ENCODE assay signal across 26 cellular contexts in genomic region chr20:38982291-38982690, GRCh38. TPM values are rescaled to one million over a fixed set of nuclear protein-coding genes. Genes with fewer than 3 reads are reported as not detected.
DNase-seq lines count a peak whose midpoint lies in the region; ATAC-seq and TF ChIP-seq lines count a peak whose summit lies in the region.
"Had no signal": no experiment of that assay in that cellular context is flagged by ENCODE, and none has a peak within 500 bp of the region (broad histone marks: within the 10 kb centered on the region; RNA-seq: fewer than 3 reads in every experiment).

No MANE protein-coding gene starts in this region.

- H3K9me3 Mint-ChIP-seq in activated CD8-positive, alpha-beta T cell treated with anti-CD3 and anti-CD28 coated beads, Interleukin-2, amount 10 ng/mL, durations not matched to agents 7 days and 5 days (ENCODE audit: insufficient read depth): no peaks in the 10 kb centered on the region
- no peaks in the 10 kb centered on the region for H3K9me3 Mint-ChIP-seq in activated CD8-positive, alpha-beta T cell treated with anti-CD3 and anti-CD28 coated beads for 36 hours
- no peaks in the 10 kb centered on the region for H3K9me3 Mint-ChIP-seq in natural killer cell
- H3K9me3 Mint-ChIP-seq: activated T-cell treated with anti-CD3 and anti-CD28 coated beads, Interleukin-2, amount 50 U/mL, for 24 hours; brain; naive B cell; stimulated activated naive CD8-positive, alpha-beta T cell treated with anti-CD3 and anti-CD28 coated beads, Interleukin-15, amount 100 ng/mL, for 72 hours had no signal

- peaks cover 11% of the 10 kb centered on the region for H3K36me3 Mint-ChIP-seq in activated CD8-positive, alpha-beta T cell treated with anti-CD3 and anti-CD28 coated beads, Interleukin-2, amount 10 ng/mL, durations not matched to agents 7 days and 5 days (ENCODE audit: low read depth)
- H3K36me3 Mint-ChIP-seq in activated CD8-positive, alpha-beta T cell treated with anti-CD3 and anti-CD28 coated beads for 36 hours (ENCODE audit: low read depth): peaks cover 4% of the 10 kb centered on the region
- H3K36me3 Mint-ChIP-seq in natural killer cell: no peaks in the 10 kb centered on the region

- H3K4me1 ChIP-seq in RWPE2 (ENCODE audit: insufficient read depth, poor library complexity, severe bottlenecking): peaks cover 23% of the 10 kb centered on the region
- peaks cover 4 to 67% (median 43%) of the 10 kb centered on the region in 4 donors for H3K4me1 ChIP-seq in stomach
- H3K4me1 ChIP-seq: parathyroid adenoma had no signal

- CTCF ChIA-PET in activated CD8-positive, alpha-beta T cell treated with anti-CD3 and anti-CD28 coated beads, Interleukin-2, amount 10 ng/mL, durations not matched to agents 7 days and 5 days (lab: Charles Lee): interaction anchor here (0.5 to 0.9 kb wide), 2 partner anchors 11 to 100 kb away, joined by 3 read pairs; no protein-coding TSS in a partner anchor
- CTCF ChIA-PET in activated CD8-positive, alpha-beta T cell treated with anti-CD3 and anti-CD28 coated beads for 36 hours (lab: Charles Lee): interaction anchor here (1.2 kb wide), 1 partner anchor 16 kb away, joined by 3 read pairs; no protein-coding TSS in a partner anchor

- peaks cover 15% of the 10 kb centered on the region for H3K4me1 Mint-ChIP-seq in activated CD8-positive, alpha-beta T cell treated with anti-CD3 and anti-CD28 coated beads, Interleukin-2, amount 10 ng/mL, durations not matched to agents 7 days and 5 days (ENCODE audit: low read depth)
- peaks cover 10% of the 10 kb centered on the region for H3K4me1 Mint-ChIP-seq in activated CD8-positive, alpha-beta T cell treated with anti-CD3 and anti-CD28 coated beads for 36 hours (ENCODE audit: low read depth)
- peaks cover 7 to 8% of the 10 kb centered on the region in 2 donors for H3K4me1 Mint-ChIP-seq in natural killer cell

- H3K27me3 ChIP-seq in RWPE2 (ENCODE audit: insufficient read depth, poor library complexity, severe bottlenecking): no peaks in the 10 kb centered on the region
- no peaks in the 10 kb centered on the region for H3K27me3 ChIP-seq in stomach

- no peak for ATAC-seq in activated CD8-positive, alpha-beta T cell treated with anti-CD3 and anti-CD28 coated beads, Interleukin-2, amount 10 ng/mL, durations not matched to agents 7 days and 5 days
- ATAC-seq in activated CD8-positive, alpha-beta T cell treated with anti-CD3 and anti-CD28 coated beads for 36 hours: no peak
- peak; percentile 41; the same call in 2 of the 3 replicates for ATAC-seq in RWPE2 (ENCODE audit: low read depth)
- no peak for ATAC-seq in GM21423 (IDR thresholded peaks at IDR 0.05; ENCODE audit: unreplicated experiment)
- no peak for ATAC-seq in natural killer cell
- ATAC-seq: GM12878; stimulated activated naive CD8-positive, alpha-beta T cell treated with anti-CD3 and anti-CD28 coated beads, Interleukin-15, amount 100 ng/mL, for 72 hours; T-helper 17 cell had no signal

- H3K4me3 ChIP-seq in RWPE2 (ENCODE audit: severe bottlenecking): no peak overlapping the region
- no peak overlapping the region for H3K4me3 ChIP-seq in stomach
- H3K4me3 ChIP-seq: coronary artery, GM12878 had no signal

- no peaks in the 10 kb centered on the region for H3K27me3 Mint-ChIP-seq in activated CD8-positive, alpha-beta T cell treated with anti-CD3 and anti-CD28 coated beads, Interleukin-2, amount 10 ng/mL, durations not matched to agents 7 days and 5 days (ENCODE audit: low read depth)
- H3K27me3 Mint-ChIP-seq in activated CD8-positive, alpha-beta T cell treated with anti-CD3 and anti-CD28 coated beads for 36 hours: no peaks in the 10 kb centered on the region
- no peaks in the 10 kb centered on the region for H3K27me3 Mint-ChIP-seq in natural killer cell (ENCODE audit: low read depth in 2 of 2)
- H3K27me3 Mint-ChIP-seq: activated T-cell treated with anti-CD3 and anti-CD28 coated beads, Interleukin-2, amount 50 U/mL, for 24 hours; brain; naive B cell; stimulated activated naive CD8-positive, alpha-beta T cell treated with anti-CD3 and anti-CD28 coated beads, Interleukin-15, amount 100 ng/mL, for 72 hours; T-helper 17 cell had no signal

- no peak for TF ChIP-seq CTCF in activated CD8-positive, alpha-beta T cell treated with anti-CD3 and anti-CD28 coated beads for 36 hours (IDR thresholded peaks at IDR 0.05)
- TF ChIP-seq CTCF in RWPE2 (IDR thresholded peaks at IDR 0.05; ENCODE audit: poor library complexity, severe bottlenecking): no peak
- no peak for TF ChIP-seq CTCF in stomach (IDR thresholded peaks at IDR 0.05)
- TF ChIP-seq CTCF in natural killer cell (IDR thresholded peaks at IDR 0.05): no peak

- H3K27ac Mint-ChIP-seq in activated CD8-positive, alpha-beta T cell treated with anti-CD3 and anti-CD28 coated beads, Interleukin-2, amount 10 ng/mL, durations not matched to agents 7 days and 5 days: peak overlapping the region; percentile 1
- no peak overlapping the region for H3K27ac Mint-ChIP-seq in activated CD8-positive, alpha-beta T cell treated with anti-CD3 and anti-CD28 coated beads for 36 hours
- H3K27ac Mint-ChIP-seq in natural killer cell: no peak overlapping the region
- H3K27ac Mint-ChIP-seq: activated T-cell treated with anti-CD3 and anti-CD28 coated beads, Interleukin-2, amount 50 U/mL, for 24 hours; naive B cell; stimulated activated naive CD8-positive, alpha-beta T cell treated with anti-CD3 and anti-CD28 coated beads, Interleukin-15, amount 100 ng/mL, for 72 hours; T-helper 17 cell had no signal

- DNase-seq in activated CD8-positive, alpha-beta T cell treated with anti-CD3 and anti-CD28 coated beads, Interleukin-2, amount 10 ng/mL, durations not matched to agents 7 days and 5 days: no peak
- DNase-seq in activated CD8-positive, alpha-beta T cell treated with anti-CD3 and anti-CD28 coated beads for 36 hours: no peak
- no peak for DNase-seq in RWPE2 (ENCODE audit: low spot score)
- no peak for DNase-seq in epithelial cell of prostate (ENCODE audit: low read depth, low spot score)
- DNase-seq in stomach: no peak
- DNase-seq in natural killer cell: no peak
- DNase-seq in SHP77 (lab: John Stamatoyannopoulos, UW): no peak
- DNase-seq: activated CD4-positive, alpha-beta T cell treated with anti-CD3 and anti-CD28 coated beads, Interleukin-2, amount 50 U/mL, for 4 hours; activated naive CD4-positive, alpha-beta T cell treated with anti-CD3 and anti-CD28 coated beads, Interleukin-2, amount 50 U/mL, for 16 hours; activated T-cell treated with anti-CD3 and anti-CD28 coated beads, Interleukin-2, amount 50 U/mL, for 24 hours; hypothalamus; kidney; naive B cell; NCI-H1092 treated with DMSO at 0.1 percent for 48 hours; NCI-H2029 treated with DMSO at 0.1 percent for 48 hours; NCI-H446; Right ventricle myocardium superior; stimulated activated CD4-positive, alpha-beta T cell treated with anti-CD3 and anti-CD28 coated beads, Interleukin-2, amount 100 ng/mL, for 24 hours; stimulated activated naive CD8-positive, alpha-beta T cell treated with anti-CD3 and anti-CD28 coated beads, Interleukin-15, amount 100 ng/mL, for 72 hours; T-helper 17 cell had no signal

- peaks cover 58% of the 10 kb centered on the region for H3K36me3 ChIP-seq in RWPE2 (ENCODE audit: low read depth)
- H3K36me3 ChIP-seq in stomach: peaks cover 0 to 9% (median 6%) of the 10 kb centered on the region in 4 donors

- TF ChIP-seq EP300 in stomach (IDR thresholded peaks at IDR 0.05): no peak

- no peak for TF ChIP-seq POLR2A in stomach (IDR thresholded peaks at IDR 0.05)

- H3K4me3 Mint-ChIP-seq in activated CD8-positive, alpha-beta T cell treated with anti-CD3 and anti-CD28 coated beads, Interleukin-2, amount 10 ng/mL, durations not matched to agents 7 days and 5 days: no peak overlapping the region
- H3K4me3 Mint-ChIP-seq in activated CD8-positive, alpha-beta T cell treated with anti-CD3 and anti-CD28 coated beads for 36 hours: no peak overlapping the region
- H3K4me3 Mint-ChIP-seq in natural killer cell: no peak overlapping the region
- H3K4me3 Mint-ChIP-seq: activated T-cell treated with anti-CD3 and anti-CD28 coated beads, Interleukin-2, amount 50 U/mL, for 24 hours; brain; naive B cell; stimulated activated naive CD8-positive, alpha-beta T cell treated with anti-CD3 and anti-CD28 coated beads, Interleukin-15, amount 100 ng/mL, for 72 hours; T-helper 17 cell had no signal

- POLR2A ChIA-PET in activated CD8-positive, alpha-beta T cell treated with anti-CD3 and anti-CD28 coated beads, Interleukin-2, amount 10 ng/mL, durations not matched to agents 7 days and 5 days (lab: Charles Lee): interaction anchor here (0.6 kb wide), 1 partner anchor 616 kb away, joined by 3 read pairs; no protein-coding TSS in a partner anchor
- POLR2A ChIA-PET in activated CD8-positive, alpha-beta T cell treated with anti-CD3 and anti-CD28 coated beads for 36 hours (lab: Charles Lee): no interaction called here

- intact Hi-C loops in activated CD8-positive, alpha-beta T cell treated with anti-CD3 and anti-CD28 coated beads for 36 hours (cut with micrococcal nuclease): no loop called here
- intact Hi-C loops in stomach (cut with DNase I; ENCODE audit: low total_unique reads) (no loop called here), natural killer cell (cut with micrococcal nuclease) (no loop called here)

- H3K27ac ChIP-seq in RWPE2 (ENCODE audit: poor library complexity, severe bottlenecking): no peak overlapping the region
- H3K27ac ChIP-seq in epithelial cell of prostate: peak overlapping the region; percentile 18
- H3K27ac ChIP-seq in stomach: peak overlapping the region in 4 of 5 donors; percentile 12 to 81 (median 40)
- H3K27ac ChIP-seq: coronary artery, parathyroid adenoma, VCaP had no signal

- H3K9me3 ChIP-seq in RWPE2 (ENCODE audit: severe bottlenecking) (no peaks in the 10 kb centered on the region), stomach (no peaks in the 10 kb centered on the region)

- 35 to 73% (median 55%) methylated on average over 1 of the region's 1 CpG for WGBS in stomach, 5 donors

RNA-seq across cellular contexts. Expression of gene DHX35, which starts 20.1 kb away (rescaled TPM):
- total RNA-seq in activated CD8-positive, alpha-beta T cell treated with anti-CD3 and anti-CD28 coated beads, Interleukin-2, amount 10 ng/mL, durations not matched to agents 7 days and 5 days: 10 to 100 TPM; 10.8 to 11.1 TPM
- total RNA-seq in activated CD8-positive, alpha-beta T cell treated with anti-CD3 and anti-CD28 coated beads for 36 hours: 10 to 100 TPM; 12.2 to 12.6 TPM
- total RNA-seq in stomach (10 to 100 TPM in 4 of 5 donors, 1 to 10 TPM in 1; 5.8 to 33.8 (median 19.1) TPM), natural killer cell (10 to 100 TPM in 2 of 3 donors, 1 to 10 TPM in 1; 8.8 to 11.4 (median 10.2) TPM)
- polyA plus RNA-seq in stomach: 1 to 10 TPM; 4.7 to 6.5 (median 6.0) TPM

RNA-seq across cellular contexts. Expression of gene FAM83D, which starts 56.1 kb away (rescaled TPM):
- total RNA-seq in activated CD8-positive, alpha-beta T cell treated with anti-CD3 and anti-CD28 coated beads, Interleukin-2, amount 10 ng/mL, durations not matched to agents 7 days and 5 days: 10 to 100 TPM; 24.9 to 25.6 TPM
- total RNA-seq in activated CD8-positive, alpha-beta T cell treated with anti-CD3 and anti-CD28 coated beads for 36 hours: 10 to 100 TPM; 12.6 to 13.8 TPM
- total RNA-seq in stomach: 100 to 1,000 TPM in 2 of 5 donors, 10 to 100 TPM in 2, 1 to 10 TPM in 1; 2.0 to 289 (median 36.4) TPM
- 10 to 100 TPM in 1 of 3 donors, 1 to 10 TPM in 2; 2.3 to 22.9 (median 3.1) TPM for polyA plus RNA-seq in stomach
- total RNA-seq in natural killer cell: 1 to 10 TPM; 1.1 to 2.7 (median 2.1) TPM
